In the genomic region with DNA sequence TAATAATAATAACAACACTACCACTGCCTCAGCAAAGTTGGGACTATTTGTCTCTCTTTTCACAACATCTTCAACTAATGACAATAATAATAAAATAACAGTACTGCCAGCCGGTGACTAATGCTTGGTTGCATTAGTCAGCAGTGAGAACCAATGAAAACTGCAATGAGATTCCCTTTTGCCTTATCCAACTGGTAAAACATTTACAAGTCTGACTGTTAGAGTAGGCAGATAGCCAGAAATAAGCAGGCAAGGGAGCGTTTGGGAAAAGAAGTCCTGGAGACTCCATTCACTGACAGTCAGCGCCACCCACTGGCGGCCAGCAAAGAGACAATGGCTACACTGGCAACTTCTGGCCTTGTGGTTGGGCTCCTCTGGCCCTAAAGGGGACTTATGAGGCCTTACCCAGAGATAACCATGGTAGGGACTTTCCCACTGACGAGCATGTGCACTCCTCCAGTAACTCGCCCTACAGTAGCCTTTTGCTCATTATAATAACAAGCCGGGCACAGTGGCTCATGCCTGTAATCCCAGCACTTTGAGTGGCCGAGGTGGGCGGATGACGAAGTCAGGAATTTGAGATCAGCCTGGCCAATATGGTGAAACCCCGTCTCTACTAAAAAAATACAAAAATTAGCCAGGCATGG, we compare ENCODE assay signal across 1 cellular context.
TF ChIP-seq lines count a peak whose summit lies in the region.

No MANE protein-coding gene starts in this region.

TF ChIP-seq in HEK293, 187 proteins besides CTCF, POLR2A, EP300 and RAD21 (continued from another document):
- TF ChIP-seq, protein P1, sequence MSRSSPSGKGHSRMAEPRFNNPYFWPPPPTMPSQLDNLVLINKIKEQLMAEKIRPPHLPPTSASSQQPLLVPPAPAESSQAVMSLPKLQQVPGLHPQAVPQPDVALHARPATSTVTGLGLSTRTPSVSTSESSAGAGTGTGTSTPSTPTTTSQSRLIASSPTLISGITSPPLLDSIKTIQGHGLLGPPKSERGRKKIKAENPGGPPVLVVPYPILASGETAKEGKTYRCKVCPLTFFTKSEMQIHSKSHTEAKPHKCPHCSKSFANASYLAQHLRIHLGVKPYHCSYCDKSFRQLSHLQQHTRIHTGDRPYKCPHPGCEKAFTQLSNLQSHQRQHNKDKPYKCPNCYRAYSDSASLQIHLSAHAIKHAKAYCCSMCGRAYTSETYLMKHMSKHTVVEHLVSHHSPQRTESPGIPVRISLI (tag by site-specific recombination; IDR thresholded peaks at IDR 0.05): no peak
- TF ChIP-seq GLIS1 (tag by site-specific recombination; IDR thresholded peaks at IDR 0.05) (no peak), ZNF654 (tag by site-specific recombination; IDR thresholded peaks at IDR 0.05; ENCODE audit: low read depth) (peak; percentile 98), SP7 (tag by site-specific recombination; IDR thresholded peaks at IDR 0.05) (peak; percentile 52; the same call in 1 of the 2 replicates), ZNF311 (tag by site-specific recombination; IDR thresholded peaks at IDR 0.05; ENCODE audit: borderline replicate concordance) (no peak), ZNF24 (tag by site-specific recombination; IDR thresholded peaks at IDR 0.05) (no peak), ZNF132 (tag by site-specific recombination; IDR thresholded peaks at IDR 0.05; ENCODE audit: borderline replicate concordance) (no peak), ZNF211 (tag by site-specific recombination; IDR thresholded peaks at IDR 0.05; ENCODE audit: low read depth) (no peak), ZNF501 (tag by site-specific recombination; IDR thresholded peaks at IDR 0.05) (no peak), MYNN (tag by site-specific recombination; IDR thresholded peaks at IDR 0.05; ENCODE audit: borderline replicate concordance) (no peak), FEZF1 (tag by site-specific recombination; IDR thresholded peaks at IDR 0.05) (no peak), SCRT1 (tag by site-specific recombination; IDR thresholded peaks at IDR 0.05; ENCODE audit: borderline replicate concordance) (no peak), ZXDB (tag by site-specific recombination; IDR thresholded peaks at IDR 0.05) (no peak; the same call in 1 of the 2 replicates)
- TF ChIP-seq, protein P2, sequence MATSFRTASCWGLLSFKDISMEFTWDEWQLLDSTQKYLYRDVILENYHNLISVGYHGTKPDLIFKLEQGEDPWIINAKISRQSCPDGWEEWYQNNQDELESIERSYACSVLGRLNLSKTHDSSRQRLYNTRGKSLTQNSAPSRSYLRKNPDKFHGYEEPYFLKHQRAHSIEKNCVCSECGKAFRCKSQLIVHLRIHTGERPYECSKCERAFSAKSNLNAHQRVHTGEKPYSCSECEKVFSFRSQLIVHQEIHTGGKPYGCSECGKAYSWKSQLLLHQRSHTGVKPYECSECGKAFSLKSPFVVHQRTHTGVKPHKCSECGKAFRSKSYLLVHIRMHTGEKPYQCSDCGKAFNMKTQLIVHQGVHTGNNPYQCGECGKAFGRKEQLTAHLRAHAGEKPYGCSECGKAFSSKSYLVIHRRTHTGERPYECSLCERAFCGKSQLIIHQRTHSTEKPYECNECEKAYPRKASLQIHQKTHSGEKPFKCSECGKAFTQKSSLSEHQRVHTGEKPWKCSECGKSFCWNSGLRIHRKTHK (tag by site-specific recombination; IDR thresholded peaks at IDR 0.05): no peak
- TF ChIP-seq, protein P3, sequence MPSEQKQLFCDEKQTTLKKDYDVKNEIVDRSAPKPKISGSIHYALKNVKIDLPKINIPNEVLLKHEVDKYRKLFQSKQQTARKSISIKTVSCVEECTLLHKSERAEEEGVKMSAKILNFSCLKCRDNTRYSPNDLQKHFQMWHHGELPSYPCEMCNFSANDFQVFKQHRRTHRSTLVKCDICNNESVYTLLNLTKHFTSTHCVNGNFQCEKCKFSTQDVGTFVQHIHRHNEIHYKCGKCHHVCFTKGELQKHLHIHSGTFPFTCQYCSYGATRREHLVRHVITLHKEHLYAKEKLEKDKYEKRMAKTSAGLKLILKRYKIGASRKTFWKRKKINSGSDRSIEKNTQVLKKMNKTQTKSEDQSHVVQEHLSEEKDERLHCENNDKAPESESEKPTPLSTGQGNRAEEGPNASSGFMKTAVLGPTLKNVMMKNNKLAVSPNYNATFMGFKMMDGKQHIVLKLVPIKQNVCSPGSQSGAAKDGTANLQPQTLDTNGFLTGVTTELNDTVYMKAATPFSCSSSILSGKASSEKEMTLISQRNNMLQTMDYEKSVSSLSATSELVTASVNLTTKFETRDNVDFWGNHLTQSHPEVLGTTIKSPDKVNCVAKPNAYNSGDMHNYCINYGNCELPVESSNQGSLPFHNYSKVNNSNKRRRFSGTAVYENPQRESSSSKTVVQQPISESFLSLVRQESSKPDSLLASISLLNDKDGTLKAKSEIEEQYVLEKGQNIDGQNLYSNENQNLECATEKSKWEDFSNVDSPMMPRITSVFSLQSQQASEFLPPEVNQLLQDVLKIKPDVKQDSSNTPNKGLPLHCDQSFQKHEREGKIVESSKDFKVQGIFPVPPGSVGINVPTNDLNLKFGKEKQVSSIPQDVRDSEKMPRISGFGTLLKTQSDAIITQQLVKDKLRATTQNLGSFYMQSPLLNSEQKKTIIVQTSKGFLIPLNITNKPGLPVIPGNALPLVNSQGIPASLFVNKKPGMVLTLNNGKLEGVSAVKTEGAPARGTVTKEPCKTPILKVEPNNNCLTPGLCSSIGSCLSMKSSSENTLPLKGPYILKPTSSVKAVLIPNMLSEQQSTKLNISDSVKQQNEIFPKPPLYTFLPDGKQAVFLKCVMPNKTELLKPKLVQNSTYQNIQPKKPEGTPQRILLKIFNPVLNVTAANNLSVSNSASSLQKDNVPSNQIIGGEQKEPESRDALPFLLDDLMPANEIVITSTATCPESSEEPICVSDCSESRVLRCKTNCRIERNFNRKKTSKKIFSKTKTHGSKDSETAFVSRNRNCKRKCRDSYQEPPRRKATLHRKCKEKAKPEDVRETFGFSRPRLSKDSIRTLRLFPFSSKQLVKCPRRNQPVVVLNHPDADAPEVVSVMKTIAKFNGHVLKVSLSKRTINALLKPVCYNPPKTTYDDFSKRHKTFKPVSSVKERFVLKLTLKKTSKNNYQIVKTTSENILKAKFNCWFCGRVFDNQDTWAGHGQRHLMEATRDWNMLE (tag by site-specific recombination; conservative IDR thresholded peaks at IDR 0.05; ENCODE audit: low read depth): no peak
- TF ChIP-seq, protein P4, sequence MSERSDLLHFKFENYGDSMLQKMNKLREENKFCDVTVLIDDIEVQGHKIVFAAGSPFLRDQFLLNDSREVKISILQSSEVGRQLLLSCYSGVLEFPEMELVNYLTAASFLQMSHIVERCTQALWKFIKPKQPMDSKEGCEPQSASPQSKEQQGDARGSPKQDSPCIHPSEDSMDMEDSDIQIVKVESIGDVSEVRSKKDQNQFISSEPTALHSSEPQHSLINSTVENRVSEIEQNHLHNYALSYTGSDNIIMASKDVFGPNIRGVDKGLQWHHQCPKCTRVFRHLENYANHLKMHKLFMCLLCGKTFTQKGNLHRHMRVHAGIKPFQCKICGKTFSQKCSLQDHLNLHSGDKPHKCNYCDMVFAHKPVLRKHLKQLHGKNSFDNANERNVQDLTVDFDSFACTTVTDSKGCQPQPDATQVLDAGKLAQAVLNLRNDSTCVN (tag by site-specific recombination; optimal IDR thresholded peaks at IDR 0.05): no peak
- TF ChIP-seq, protein P5, sequence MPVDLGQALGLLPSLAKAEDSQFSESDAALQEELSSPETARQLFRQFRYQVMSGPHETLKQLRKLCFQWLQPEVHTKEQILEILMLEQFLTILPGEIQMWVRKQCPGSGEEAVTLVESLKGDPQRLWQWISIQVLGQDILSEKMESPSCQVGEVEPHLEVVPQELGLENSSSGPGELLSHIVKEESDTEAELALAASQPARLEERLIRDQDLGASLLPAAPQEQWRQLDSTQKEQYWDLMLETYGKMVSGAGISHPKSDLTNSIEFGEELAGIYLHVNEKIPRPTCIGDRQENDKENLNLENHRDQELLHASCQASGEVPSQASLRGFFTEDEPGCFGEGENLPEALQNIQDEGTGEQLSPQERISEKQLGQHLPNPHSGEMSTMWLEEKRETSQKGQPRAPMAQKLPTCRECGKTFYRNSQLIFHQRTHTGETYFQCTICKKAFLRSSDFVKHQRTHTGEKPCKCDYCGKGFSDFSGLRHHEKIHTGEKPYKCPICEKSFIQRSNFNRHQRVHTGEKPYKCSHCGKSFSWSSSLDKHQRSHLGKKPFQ (tag by site-specific recombination; IDR thresholded peaks at IDR 0.05): no peak
TF ChIP-seq in HEK293: peak in this region for 26.
